ENCODE assay signal across 1 cellular context in genomic region chr12:120229583-120230325, GRCh38.
TF ChIP-seq lines count a peak whose summit lies in the region.

No MANE protein-coding gene starts in this region.

TF ChIP-seq in K562, 482 proteins besides CTCF, POLR2A, EP300 and RAD21 (continues in another document):
- no peak for TF ChIP-seq CAMTA2 (CRISPR knock-in tag; conservative IDR thresholded peaks at IDR 0.05)
- TF ChIP-seq, protein P1, sequence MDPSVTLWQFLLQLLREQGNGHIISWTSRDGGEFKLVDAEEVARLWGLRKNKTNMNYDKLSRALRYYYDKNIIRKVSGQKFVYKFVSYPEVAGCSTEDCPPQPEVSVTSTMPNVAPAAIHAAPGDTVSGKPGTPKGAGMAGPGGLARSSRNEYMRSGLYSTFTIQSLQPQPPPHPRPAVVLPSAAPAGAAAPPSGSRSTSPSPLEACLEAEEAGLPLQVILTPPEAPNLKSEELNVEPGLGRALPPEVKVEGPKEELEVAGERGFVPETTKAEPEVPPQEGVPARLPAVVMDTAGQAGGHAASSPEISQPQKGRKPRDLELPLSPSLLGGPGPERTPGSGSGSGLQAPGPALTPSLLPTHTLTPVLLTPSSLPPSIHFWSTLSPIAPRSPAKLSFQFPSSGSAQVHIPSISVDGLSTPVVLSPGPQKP (CRISPR knock-in tag; IDR thresholded peaks at IDR 0.05) = 0 out of 2 replicates have a peak, but pooled peaks have one; percentile 17
- TF ChIP-seq STAT5A (IDR thresholded peaks at IDR 0.05; ENCODE audit: borderline replicate concordance, low read length) = no peak
- no peak for TF ChIP-seq MECOM (CRISPR knock-in tag; IDR thresholded peaks at IDR 0.05)
- TF ChIP-seq NCOR1 (IDR thresholded peaks at IDR 0.05) = no peak
- TF ChIP-seq SOX6 (IDR thresholded peaks at IDR 0.05) = no peak
- no peak for TF ChIP-seq ZNF431 (CRISPR knock-in tag; IDR thresholded peaks at IDR 0.05)
- no peak for TF ChIP-seq CREB5 (CRISPR knock-in tag; IDR thresholded peaks at IDR 0.05)
- no peak for TF ChIP-seq TSC22D4 (tag; IDR thresholded peaks at IDR 0.05)
- no peak for TF ChIP-seq FOXA3 (CRISPR knock-in tag; conservative IDR thresholded peaks at IDR 0.05 in 1 of 2, IDR thresholded peaks at IDR 0.05 in 1 of 2)
- TF ChIP-seq HNRNPUL1 (IDR thresholded peaks at IDR 0.05; ENCODE audit: low read length) = no peak
- TF ChIP-seq VEZF1 (CRISPR knock-in tag; IDR thresholded peaks at IDR 0.05) = no peak
- TF ChIP-seq ZNF584 (CRISPR knock-in tag; IDR thresholded peaks at IDR 0.05; ENCODE audit: low read depth) = no peak
- TF ChIP-seq NFRKB (IDR thresholded peaks at IDR 0.05; ENCODE audit: low read depth) = peak; percentile 43; the same call in 1 of the 2 replicates
- TF ChIP-seq, protein P2, sequence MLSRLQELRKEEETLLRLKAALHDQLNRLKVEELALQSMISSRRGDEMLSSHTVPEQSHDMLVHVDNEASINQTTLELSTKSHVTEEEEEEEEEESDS (CRISPR knock-in tag; IDR thresholded peaks at IDR 0.05) = no peak
- no peak for TF ChIP-seq STAG1 (CRISPR knock-in tag; IDR thresholded peaks at IDR 0.05; ENCODE audit: borderline replicate concordance)
- no peak for TF ChIP-seq IRF2 (CRISPR knock-in tag; IDR thresholded peaks at IDR 0.05)
- no peak for TF ChIP-seq MTF1 (CRISPR knock-in tag; IDR thresholded peaks at IDR 0.05; ENCODE audit: borderline replicate concordance)
- TF ChIP-seq, protein P3, sequence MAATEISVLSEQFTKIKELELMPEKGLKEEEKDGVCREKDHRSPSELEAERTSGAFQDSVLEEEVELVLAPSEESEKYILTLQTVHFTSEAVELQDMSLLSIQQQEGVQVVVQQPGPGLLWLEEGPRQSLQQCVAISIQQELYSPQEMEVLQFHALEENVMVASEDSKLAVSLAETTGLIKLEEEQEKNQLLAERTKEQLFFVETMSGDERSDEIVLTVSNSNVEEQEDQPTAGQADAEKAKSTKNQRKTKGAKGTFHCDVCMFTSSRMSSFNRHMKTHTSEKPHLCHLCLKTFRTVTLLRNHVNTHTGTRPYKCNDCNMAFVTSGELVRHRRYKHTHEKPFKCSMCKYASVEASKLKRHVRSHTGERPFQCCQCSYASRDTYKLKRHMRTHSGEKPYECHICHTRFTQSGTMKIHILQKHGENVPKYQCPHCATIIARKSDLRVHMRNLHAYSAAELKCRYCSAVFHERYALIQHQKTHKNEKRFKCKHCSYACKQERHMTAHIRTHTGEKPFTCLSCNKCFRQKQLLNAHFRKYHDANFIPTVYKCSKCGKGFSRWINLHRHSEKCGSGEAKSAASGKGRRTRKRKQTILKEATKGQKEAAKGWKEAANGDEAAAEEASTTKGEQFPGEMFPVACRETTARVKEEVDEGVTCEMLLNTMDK (IDR thresholded peaks at IDR 0.05; ENCODE audit: borderline replicate concordance, insufficient read depth, low read depth, low read length, poor library complexity, severe bottlenecking) = no peak
- no peak for TF ChIP-seq TCFL5 (CRISPR knock-in tag; conservative IDR thresholded peaks at IDR 0.05)
- no peak for TF ChIP-seq SMAD3 (CRISPR knock-in tag; conservative IDR thresholded peaks at IDR 0.05)
- TF ChIP-seq NFIX (CRISPR knock-in tag; IDR thresholded peaks at IDR 0.05; ENCODE audit: low read depth) = no peak
- no peak for TF ChIP-seq XRCC5 (IDR thresholded peaks at IDR 0.05; ENCODE audit: low read depth, low read length)
- TF ChIP-seq MAFG (tag; conservative IDR thresholded peaks at IDR 0.05) = peak; percentile 99
- TF ChIP-seq HMG20B (CRISPR knock-in tag; IDR thresholded peaks at IDR 0.05) = no peak
- no peak for TF ChIP-seq SRSF1 (IDR thresholded peaks at IDR 0.05; ENCODE audit: low read depth, low read length)
- TF ChIP-seq SUPT5H (IDR thresholded peaks at IDR 0.05) = no peak
- no peak for TF ChIP-seq HDAC6 (IDR thresholded peaks at IDR 0.05; ENCODE audit: low read depth, low read length)
- TF ChIP-seq IRF1 (CRISPR knock-in tag; IDR thresholded peaks at IDR 0.05; ENCODE audit: borderline replicate concordance) = no peak
- TF ChIP-seq CBX5 (IDR thresholded peaks at IDR 0.05; ENCODE audit: borderline replicate concordance, low read depth) = no peak
- TF ChIP-seq RFX1 (IDR thresholded peaks at IDR 0.05) = no peak
- TF ChIP-seq ZKSCAN8 (CRISPR knock-in tag; IDR thresholded peaks at IDR 0.05) = no peak
- TF ChIP-seq ZNF696 (CRISPR knock-in tag; conservative IDR thresholded peaks at IDR 0.05) = no peak
- 0 out of 2 replicates have a peak, but pooled peaks have one; percentile 5 for TF ChIP-seq ETV1 (tag; conservative IDR thresholded peaks at IDR 0.05; ENCODE audit: low read depth)
- TF ChIP-seq RBFOX2 (IDR thresholded peaks at IDR 0.05; ENCODE audit: low read depth, low read length) = peak; percentile 59
- TF ChIP-seq PCBP2 (IDR thresholded peaks at IDR 0.05; ENCODE audit: low read depth, low read length, poor library complexity, severe bottlenecking) = no peak
- no peak for TF ChIP-seq FOXJ3 (CRISPR knock-in tag; IDR thresholded peaks at IDR 0.05)
- TF ChIP-seq FOXK1 (CRISPR knock-in tag; IDR thresholded peaks at IDR 0.05; ENCODE audit: borderline replicate concordance) = no peak
- TF ChIP-seq MAFF (IDR thresholded peaks at IDR 0.05; ENCODE audit: low read length) = peak; percentile 97
- TF ChIP-seq, protein P4, sequence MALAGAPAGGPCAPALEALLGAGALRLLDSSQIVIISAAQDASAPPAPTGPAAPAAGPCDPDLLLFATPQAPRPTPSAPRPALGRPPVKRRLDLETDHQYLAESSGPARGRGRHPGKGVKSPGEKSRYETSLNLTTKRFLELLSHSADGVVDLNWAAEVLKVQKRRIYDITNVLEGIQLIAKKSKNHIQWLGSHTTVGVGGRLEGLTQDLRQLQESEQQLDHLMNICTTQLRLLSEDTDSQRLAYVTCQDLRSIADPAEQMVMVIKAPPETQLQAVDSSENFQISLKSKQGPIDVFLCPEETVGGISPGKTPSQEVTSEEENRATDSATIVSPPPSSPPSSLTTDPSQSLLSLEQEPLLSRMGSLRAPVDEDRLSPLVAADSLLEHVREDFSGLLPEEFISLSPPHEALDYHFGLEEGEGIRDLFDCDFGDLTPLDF (CRISPR knock-in tag; IDR thresholded peaks at IDR 0.05) = no peak
- TF ChIP-seq RFX5 (IDR thresholded peaks at IDR 0.05; ENCODE audit: low read depth, low read length) = no peak
- no peak for TF ChIP-seq ZNF263 (CRISPR knock-in tag; IDR thresholded peaks at IDR 0.05; ENCODE audit: borderline replicate concordance)
- TF ChIP-seq ZNF764 (CRISPR knock-in tag; IDR thresholded peaks at IDR 0.05; ENCODE audit: low read depth) = no peak
- no peak for TF ChIP-seq FOXM1 (IDR thresholded peaks at IDR 0.05; ENCODE audit: low read depth)
- 0 out of 2 replicates have a peak, but pooled peaks have one; percentile 31 for TF ChIP-seq FOXM1 (CRISPR knock-in tag; IDR thresholded peaks at IDR 0.05; ENCODE audit: low read depth)
- no peak for TF ChIP-seq BDP1 (IDR thresholded peaks at IDR 0.05; ENCODE audit: insufficient read depth, insufficient read length)
- TF ChIP-seq ZNF785 (CRISPR knock-in tag; IDR thresholded peaks at IDR 0.05) = no peak
- TF ChIP-seq PHF8 (IDR thresholded peaks at IDR 0.05; ENCODE audit: borderline replicate concordance, low read length) = peak; percentile 3; the same call in 1 of the 2 replicates
- no peak for TF ChIP-seq FOXP1 (CRISPR knock-in tag; IDR thresholded peaks at IDR 0.05)
- no peak for TF ChIP-seq EWSR1 (IDR thresholded peaks at IDR 0.05; ENCODE audit: borderline replicate concordance, low read depth, partially characterized antibody)
- peak; percentile 30 for TF ChIP-seq POLR2B (IDR thresholded peaks at IDR 0.05; ENCODE audit: low read depth, partially characterized antibody)
- TF ChIP-seq BCOR (IDR thresholded peaks at IDR 0.05) = no peak
- TF ChIP-seq ZEB2 (IDR thresholded peaks at IDR 0.05) = no peak
- TF ChIP-seq, protein P5, sequence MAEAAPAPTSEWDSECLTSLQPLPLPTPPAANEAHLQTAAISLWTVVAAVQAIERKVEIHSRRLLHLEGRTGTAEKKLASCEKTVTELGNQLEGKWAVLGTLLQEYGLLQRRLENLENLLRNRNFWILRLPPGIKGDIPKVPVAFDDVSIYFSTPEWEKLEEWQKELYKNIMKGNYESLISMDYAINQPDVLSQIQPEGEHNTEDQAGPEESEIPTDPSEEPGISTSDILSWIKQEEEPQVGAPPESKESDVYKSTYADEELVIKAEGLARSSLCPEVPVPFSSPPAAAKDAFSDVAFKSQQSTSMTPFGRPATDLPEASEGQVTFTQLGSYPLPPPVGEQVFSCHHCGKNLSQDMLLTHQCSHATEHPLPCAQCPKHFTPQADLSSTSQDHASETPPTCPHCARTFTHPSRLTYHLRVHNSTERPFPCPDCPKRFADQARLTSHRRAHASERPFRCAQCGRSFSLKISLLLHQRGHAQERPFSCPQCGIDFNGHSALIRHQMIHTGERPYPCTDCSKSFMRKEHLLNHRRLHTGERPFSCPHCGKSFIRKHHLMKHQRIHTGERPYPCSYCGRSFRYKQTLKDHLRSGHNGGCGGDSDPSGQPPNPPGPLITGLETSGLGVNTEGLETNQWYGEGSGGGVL (CRISPR knock-in tag; IDR thresholded peaks at IDR 0.05) = no peak
- no peak for TF ChIP-seq SMAD2 (IDR thresholded peaks at IDR 0.05; ENCODE audit: low read depth, low read length)
- peak; percentile 99 for TF ChIP-seq C11orf30 (IDR thresholded peaks at IDR 0.05; ENCODE audit: low read depth)
- TF ChIP-seq ZC3H11A (IDR thresholded peaks at IDR 0.05; ENCODE audit: low read depth, low read length) = no peak
